Comparison of ENCODE assay signal across 24 cellular contexts in the genomic region with DNA sequence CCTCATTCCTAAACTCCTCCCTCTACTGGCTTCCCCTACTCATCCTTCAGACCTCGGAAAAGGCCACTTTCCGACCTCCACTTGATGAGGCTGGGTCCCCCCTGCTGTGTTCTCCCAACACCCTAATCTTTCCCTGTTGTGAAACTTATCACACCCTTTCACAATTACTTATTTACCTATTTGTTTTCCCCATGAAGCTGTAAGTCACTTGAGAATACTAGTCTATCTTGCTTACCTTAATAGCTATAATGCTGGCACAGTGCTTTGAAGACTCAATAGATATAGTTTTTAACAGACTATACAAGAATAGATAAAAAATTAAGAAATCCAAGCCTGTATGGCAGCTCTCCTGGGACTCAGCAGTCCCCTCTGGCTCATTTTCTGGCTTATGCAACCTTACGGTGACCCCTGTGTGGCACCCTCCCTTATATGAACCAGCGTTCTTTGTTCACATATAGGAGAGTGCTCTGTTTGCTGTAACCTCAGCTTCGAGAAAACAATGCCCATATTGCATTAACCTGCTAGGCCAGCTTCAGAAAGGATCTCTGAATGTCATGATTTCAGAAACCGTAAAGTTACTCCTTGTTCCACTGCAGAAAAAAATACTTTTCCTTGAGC.
DNase-seq lines count a peak whose midpoint lies in the region; ATAC-seq, FAIRE-seq and TF ChIP-seq lines count a peak whose summit lies in the region.
"Had no signal": no experiment of that assay in that cellular context is flagged by ENCODE, and none has a peak within 500 bp of the region (broad histone marks: within the 10 kb centered on the region; RNA-seq: fewer than 3 reads in every experiment).

No MANE protein-coding gene starts in this region.

- no peak overlapping the region for H3K9ac ChIP-seq in HepG2 (ENCODE audit: insufficient read depth, low read depth, low read length)
- H3K9ac ChIP-seq: BLaER1 treated with 17β-estradiol and CSF1 and Interleukin-3, amounts not matched to agents 10 nM and 100 nM; KMS-11 had no signal

- H4K20me1 ChIP-seq in GM23338 (replicated peaks; ENCODE audit: insufficient read depth) (no peaks in the 10 kb centered on the region), HepG2 (ENCODE audit: insufficient read depth, low read length) (no peaks in the 10 kb centered on the region)
- H4K20me1 ChIP-seq: BLaER1 treated with 17β-estradiol and CSF1 and Interleukin-3, amounts not matched to agents 10 nM and 100 nM had no signal

- POLR2A ChIA-PET in HepG2 (lab: Yijun Ruan, JAX) = interaction anchor here (0.9 to 2.3 kb wide), 6 partner anchors 21 to 229 kb away, joined by 3 to 17 read pairs (median 6); a partner anchor contains a TSS

- H3K9me2 ChIP-seq in GM23338 (ENCODE audit: insufficient read depth) = no peaks in the 10 kb centered on the region

- H3K36me3 ChIP-seq in GM23338 (ENCODE audit: insufficient read depth) (no peaks in the 10 kb centered on the region), HepG2 (replicated peaks in 1 of 2; ENCODE audit: control insufficient read depth in 1 of 2, insufficient read depth in 2 of 2, low read length in 2 of 2) (no peaks in the 10 kb centered on the region), transverse colon (no peaks in the 10 kb centered on the region)
- H3K36me3 ChIP-seq: BLaER1 treated with 17β-estradiol and CSF1 and Interleukin-3, amounts not matched to agents 10 nM and 100 nM had no signal

- no peaks in the 10 kb centered on the region for H3K36me3 Mint-ChIP-seq in GM23338 (ENCODE audit: low read depth)
- H3K36me3 Mint-ChIP-seq: CD4-positive, alpha-beta memory T cell had no signal

- H3K9me3 ChIP-seq in HepG2 (ENCODE audit: low read length) (no peaks in the 10 kb centered on the region), transverse colon (no peaks in the 10 kb centered on the region)
- H3K9me3 ChIP-seq: BLaER1 treated with 17β-estradiol and CSF1 and Interleukin-3, amounts not matched to agents 10 nM and 100 nM had no signal

- in situ Hi-C loops in HepG2 (cut with HindIII; ENCODE audit: extremely low pct_ligation_motif_present, low pct_unique_long_range_greater_than_20kb) (no loop called here), transverse colon (cut with MboI; ENCODE audit: low pct_ligation_motif_present in 1 of 4, low pct_unique_long_range_greater_than_20kb in 1 of 4, low sequenced_read_pairs in 3 of 4) (no loop called here)

- CTCF ChIA-PET in HepG2 (lab: Yijun Ruan, JAX; ENCODE audit: low intra/inter-chr PET ratio, low total read pairs) = no interaction called here

- H3K4me1 ChIP-seq in GM23338 (ENCODE audit: insufficient read depth) (no peaks in the 10 kb centered on the region), HepG2 (ENCODE audit: insufficient read depth, low read length) (peaks cover 29% of the 10 kb centered on the region), transverse colon (peaks cover 0 to 23% (median 5%) of the 10 kb centered on the region in 4 donors)

- no peak overlapping the region for H2AFZ ChIP-seq in GM23338
- H2AFZ ChIP-seq in HepG2 (ENCODE audit: low read length) = no peak overlapping the region
- H2AFZ ChIP-seq: PC-9 had no signal

- no peak overlapping the region for H3K4me3 Mint-ChIP-seq in GM23338
- H3K4me3 Mint-ChIP-seq: CD4-positive, alpha-beta memory T cell had no signal

- TF ChIP-seq POLR2A in HepG2 (IDR thresholded peaks at IDR 0.05; ENCODE audit: insufficient read depth in 1 of 2, low read depth in 2 of 2, low read length in 2 of 2) (no peak), transverse colon (IDR thresholded peaks at IDR 0.05) (no peak)

- H3K27ac Mint-ChIP-seq in GM23338 = no peak overlapping the region
- H3K27ac Mint-ChIP-seq: CD4-positive, alpha-beta memory T cell had no signal

- BruUV-seq in HepG2 (replicated peaks; lab: Mats Ljungman, UMichigan) = no TSS peak

- H3K9me3 Mint-ChIP-seq in GM23338 = no peaks in the 10 kb centered on the region

- peaks cover 1% of the 10 kb centered on the region for H3K27me3 Mint-ChIP-seq in GM23338 (ENCODE audit: insufficient read depth, low read depth, poor library complexity)

- no peak overlapping the region for H3K4me2 ChIP-seq in GM23338
- peak overlapping the region; percentile 46 for H3K4me2 ChIP-seq in HepG2 (ENCODE audit: low read depth, low read length)
- H3K4me2 ChIP-seq: BLaER1 treated with 17β-estradiol and CSF1 and Interleukin-3, amounts not matched to agents 10 nM and 100 nM; KMS-11; PC-9 had no signal

- no peak for TF ChIP-seq RAD21 in HepG2 (CRISPR knock-in tag; IDR thresholded peaks at IDR 0.05)

- H3K4me1 Mint-ChIP-seq in GM23338 = no peaks in the 10 kb centered on the region
- H3K4me1 Mint-ChIP-seq: CD4-positive, alpha-beta memory T cell had no signal

- H3K4me3 ChIP-seq in GM23338 (no peak overlapping the region), HepG2 (replicated peaks in 1 of 3; ENCODE audit: insufficient read depth in 1 of 3, low read depth in 2 of 3, low read length in 3 of 3) (peak overlapping the region in 1 of 3 experiments; percentile 12; a peak in 2 of 6 replicates), transverse colon (no peak overlapping the region)
- H3K4me3 ChIP-seq: BLaER1 treated with 17β-estradiol and CSF1 and Interleukin-3, amounts not matched to agents 10 nM and 100 nM; PC-9; SK-N-MC had no signal

- TF ChIP-seq CTCF in GM23338 (conservative IDR thresholded peaks at IDR 0.05; ENCODE audit: low read depth in 2 of 2) (no peak), VCaP (conservative IDR thresholded peaks at IDR 0.05) (no peak), HepG2 (CRISPR knock-in tag; IDR thresholded peaks at IDR 0.05) (no peak), transverse colon (IDR thresholded peaks at IDR 0.05) (no peak)

- WGBS in HepG2 (ENCODE audit: low lambda C conversion rate) = 0% methylated on average over 6 of the region's 6 CpGs
- WGBS in transverse colon (ENCODE audit: low coverage in 1 of 2), 2 donors = 46 to 48% methylated on average over 6 of the region's 6 CpGs

- no peaks in the 10 kb centered on the region for H3K79me2 ChIP-seq in GM23338 (replicated peaks; ENCODE audit: insufficient read depth)
- no peaks in the 10 kb centered on the region for H3K79me2 ChIP-seq in HepG2 (ENCODE audit: insufficient read depth, low read length)

- peak; percentile 11 for DNase-seq in GM23338 (ENCODE audit: low spot score)
- peak; percentile 74 for DNase-seq in HepG2 (ENCODE audit: low spot score)
- no peak for DNase-seq in transverse colon
- DNase-seq in DMS79 treated with DMSO at 0.1 percent for 48 hours (lab: John Stamatoyannopoulos, UW) = no peak
- DNase-seq in caudate nucleus (lab: John Stamatoyannopoulos, UW) = no peak
- DNase-seq in NCI-H2196 (lab: John Stamatoyannopoulos, UW; ENCODE audit: unreplicated experiment) = no peak
- DNase-seq: CD4-positive, alpha-beta memory T cell; GDM1; IMR-90; NCI-H1092 treated with DMSO at 0.1 percent for 48 hours; NCI-H1436 treated with DMSO at 0.1 percent for 48 hours; NCI-H2029 treated with DMSO at 0.1 percent for 48 hours; NCI-H2171; NCI-H446; NCI-H526 treated with DMSO at 0.1 percent for 48 hours; PC-9; RPMI8226; SHP77; SW 1271 had no signal

- H3K27me3 ChIP-seq in GM23338 (ENCODE audit: insufficient read depth) = no peaks in the 10 kb centered on the region
- H3K27me3 ChIP-seq in HepG2 (ENCODE audit: control insufficient read depth in 1 of 2, insufficient read depth in 2 of 2, low read length in 2 of 2) = peaks cover 0 to 57% of the 10 kb centered on the region in 2 experiments; a peak in 4 of 5 replicates
- no peaks in the 10 kb centered on the region for H3K27me3 ChIP-seq in transverse colon
- H3K27me3 ChIP-seq: BLaER1 treated with 17β-estradiol and CSF1 and Interleukin-3, amounts not matched to agents 10 nM and 100 nM had no signal

- no peak for TF ChIP-seq EP300 in HepG2 (IDR thresholded peaks at IDR 0.05; ENCODE audit: low read depth in 2 of 2, low read length in 2 of 2)
- TF ChIP-seq EP300 in HepG2 (CRISPR knock-in tag; IDR thresholded peaks at IDR 0.05; ENCODE audit: borderline replicate concordance) = no peak
- no peak for TF ChIP-seq EP300 in transverse colon (IDR thresholded peaks at IDR 0.05; ENCODE audit: low read depth)

- intact Hi-C loops in HepG2 (cut with micrococcal nuclease; ENCODE audit: unreplicated experiment) (no loop called here), transverse colon (cut with DNase I; ENCODE audit: low total_unique reads) (no loop called here)

- H3K27ac ChIP-seq in GM23338 (ENCODE audit: low read depth) (no peak overlapping the region), VCaP (peak overlapping the region; percentile 42), HepG2 (ENCODE audit: extremely low read length, insufficient read depth, low read length) (no peak overlapping the region), transverse colon (peak overlapping the region; percentile 23 to 53 (median 49)), caudate nucleus (ENCODE audit: low read depth, low read length) (no peak overlapping the region)
- H3K27ac ChIP-seq: BLaER1 treated with 17β-estradiol and CSF1 and Interleukin-3, amounts not matched to agents 10 nM and 100 nM; KMS-11; PC-9; SK-N-MC had no signal

- FAIRE-seq in HepG2 (lab: Jason Lieb, UNC) = no peak
- FAIRE-seq: H54 had no signal

- ATAC-seq in GM23338 (no peak), HepG2 (peak; percentile 88)

- no peaks in the 10 kb centered on the region for H3F3A ChIP-seq in GM23338 (replicated peaks; ENCODE audit: low read depth)

TF ChIP-seq in GM23338, 12 proteins besides CTCF, POLR2A, EP300 and RAD21 (continues in another document):
- no peak for TF ChIP-seq CREB1 (CRISPR knock-in tag; IDR thresholded peaks at IDR 0.05; ENCODE audit: low read depth)
- no peak for TF ChIP-seq NANOG (IDR thresholded peaks at IDR 0.05; ENCODE audit: borderline replicate concordance)
- no peak for TF ChIP-seq STAT1 (IDR thresholded peaks at IDR 0.05; ENCODE audit: unreplicated experiment)

TF ChIP-seq in HepG2, 621 proteins besides CTCF, POLR2A, EP300 and RAD21 (continues in another document):
- 0 out of 2 replicates have a peak, but pooled peaks have one; percentile 6 for TF ChIP-seq MED1 (CRISPR knock-in tag; IDR thresholded peaks at IDR 0.05)
- TF ChIP-seq, protein P1, sequence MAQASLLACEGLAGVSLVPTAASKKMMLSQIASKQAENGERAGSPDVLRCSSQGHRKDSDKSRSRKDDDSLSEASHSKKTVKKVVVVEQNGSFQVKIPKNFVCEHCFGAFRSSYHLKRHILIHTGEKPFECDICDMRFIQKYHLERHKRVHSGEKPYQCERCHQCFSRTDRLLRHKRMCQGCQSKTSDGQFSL (CRISPR knock-in tag; IDR thresholded peaks at IDR 0.05) = no peak
- 0 out of 2 replicates have a peak, but pooled peaks have one; percentile 5 for TF ChIP-seq KAT8 (CRISPR knock-in tag; IDR thresholded peaks at IDR 0.05)
- TF ChIP-seq ZNF430 (CRISPR knock-in tag; IDR thresholded peaks at IDR 0.05) = no peak
- TF ChIP-seq SRF (IDR thresholded peaks at IDR 0.05; ENCODE audit: low read depth, low read length) = peak; percentile 35; the same call in 1 of the 2 replicates

Comparison
In these comparisons a context has a peak if more than half of its experiments do, and no peak if none do; other contexts are left out.
1. DNase-seq: peak in GM23338 (single experiment) and HepG2 (single experiment); none in transverse colon (single experiment), DMS79 treated with DMSO at 0.1 percent for 48 hours (single experiment), caudate nucleus (0 of 61) and NCI-H2196 (single experiment).
2. H3K27ac ChIP-seq: peak in VCaP (single experiment) and transverse colon (4 of 4); none in GM23338 (single experiment), HepG2 (single experiment) and caudate nucleus (single experiment).